ENCODE assay signal across 11 cellular contexts in genomic region chr15:90680371-90680935, GRCh38. TPM values are rescaled to one million over a fixed set of nuclear protein-coding genes. Genes with fewer than 3 reads are reported as not detected.
DNase-seq lines count a peak whose midpoint lies in the region; ATAC-seq, FAIRE-seq and TF ChIP-seq lines count a peak whose summit lies in the region.
"Had no signal": no experiment of that assay in that cellular context is flagged by ENCODE, and none has a peak within 500 bp of the region (broad histone marks: within the 10 kb centered on the region; RNA-seq: fewer than 3 reads in every experiment).

No MANE protein-coding gene starts in this region.

- H3K4me3 ChIP-seq in AG04450 (ENCODE audit: low read depth, low read length) (no peak overlapping the region), cardiac fibroblast (replicated peaks in 1 of 2; ENCODE audit: low read depth in 2 of 2, low read length in 2 of 2) (no peak overlapping the region), Peyer's patch (no peak overlapping the region)

- no peak for FAIRE-seq in HTR-8/SVneo (lab: Jason Lieb, UNC)

- no peak for ATAC-seq in HG03460 (IDR thresholded peaks at IDR 0.05; ENCODE audit: unreplicated experiment)

- peak overlapping the region; percentile 87 for H3K27ac ChIP-seq in AG04450 (ENCODE audit: low read depth, low read length)
- no peak overlapping the region for H3K27ac ChIP-seq in Peyer's patch
- H3K27ac ChIP-seq: HL-60 had no signal

- H3K9me3 Mint-ChIP-seq in mesothelial cell of epicardium: peaks cover 4% of the 10 kb centered on the region

- H3K27me3 Mint-ChIP-seq in mesothelial cell of epicardium (ENCODE audit: low read depth): no peaks in the 10 kb centered on the region

- peak overlapping the region; percentile 78 for H3K27ac Mint-ChIP-seq in mesothelial cell of epicardium

- POLR2A ChIA-PET in AG04450 (lab: Yijun Ruan, JAX): interaction anchor here (0.7 kb wide), 1 partner anchor 360 kb away, joined by 7 read pairs; no protein-coding TSS in a partner anchor

- H3K36me3 Mint-ChIP-seq in mesothelial cell of epicardium: peaks cover 4% of the 10 kb centered on the region

- no peak for TF ChIP-seq POLR2A in Peyer's patch (IDR thresholded peaks at IDR 0.05)

- CTCF ChIA-PET in AG04450 (lab: Charles Lee): interaction anchor here (0.7 kb wide), 1 partner anchor 56 kb away, joined by 4 read pairs; no protein-coding TSS in a partner anchor

- DNase-seq in AG04450 (ENCODE audit: low read depth, low spot score): peak; percentile 81
- peak; percentile 66 for DNase-seq in HTR-8/SVneo (ENCODE audit: insufficient read length, low spot score)
- DNase-seq in cardiac fibroblast (ENCODE audit: low read depth in 2 of 2): peak; percentile 85 to 95
- no peak for DNase-seq in mesothelial cell of epicardium (ENCODE audit: low spot score in 2 of 2, unreplicated experiment in 2 of 2)
- no peak for DNase-seq in RPMI8226
- DNase-seq in Peyer's patch: no peak
- no peak for DNase-seq in NCI-H1417 treated with DMSO at 0.1 percent for 48 hours (lab: John Stamatoyannopoulos, UW)
- DNase-seq: DMS79 treated with DMSO at 0.1 percent for 48 hours, head of caudate nucleus had no signal

- H3K4me1 ChIP-seq in Peyer's patch: no peaks in the 10 kb centered on the region

- H3K27me3 ChIP-seq in AG04450 (ENCODE audit: control insufficient read depth, insufficient read depth, low read length) (no peaks in the 10 kb centered on the region), Peyer's patch (no peaks in the 10 kb centered on the region)

- no peak for TF ChIP-seq CTCF in AG04450 (IDR thresholded peaks at IDR 0.05; ENCODE audit: low read depth, low read length)
- no peak for TF ChIP-seq CTCF in cardiac fibroblast (IDR thresholded peaks at IDR 0.05; ENCODE audit: low read depth, low read length)
- no peak for TF ChIP-seq CTCF in mesothelial cell of epicardium (IDR thresholded peaks at IDR 0.05; ENCODE audit: unreplicated experiment)
- TF ChIP-seq CTCF in Peyer's patch (IDR thresholded peaks at IDR 0.05): no peak

- H3K9me3 ChIP-seq in AG04450 (ENCODE audit: control insufficient read depth, insufficient read depth, low read length) (no peaks in the 10 kb centered on the region), Peyer's patch (no peaks in the 10 kb centered on the region)

- H3K36me3 ChIP-seq in Peyer's patch: no peaks in the 10 kb centered on the region

- H3K4me1 Mint-ChIP-seq in mesothelial cell of epicardium: peaks cover 19% of the 10 kb centered on the region

- H3K4me3 Mint-ChIP-seq in mesothelial cell of epicardium: no peak overlapping the region

RNA-seq across cellular contexts. Expression of gene BLM, which starts 36.7 kb away (rescaled TPM):
- 1.7 and 2.1 TPM in 2 replicates for polyA plus RNA-seq in AG04450 (2011; rRNA removed)
- 1.7 and 2.3 TPM in 2 replicates for polyA minus RNA-seq in AG04450 (2011; rRNA and poly(A)+ RNA removed)
- total RNA-seq in mesothelial cell of epicardium (11.2 to 13.4 TPM (median 12.9 TPM) in 3 replicates), Peyer's patch (1 to 10 TPM in 3 of 4 donors, under 1 TPM in 1; 0.94 to 8.4 (median 4.2) TPM)

Comparison
In these comparisons a context has a peak if more than half of its experiments do, and no peak if none do; other contexts are left out.
1. DNase-seq: peak in AG04450 (single experiment), HTR-8/SVneo (single experiment) and cardiac fibroblast (2 of 2); none in mesothelial cell of epicardium (0 of 2), RPMI8226 (single experiment), Peyer's patch (0 of 3) and NCI-H1417 treated with DMSO at 0.1 percent for 48 hours (single experiment).